In genomic region chr15:35546581-35547381, GRCh38 we compare ENCODE assay signal across 8 cellular contexts. TPM values are rescaled to one million over a fixed set of nuclear protein-coding genes. Genes with fewer than 3 reads are reported as not detected.
DNase-seq lines count a peak whose midpoint lies in the region; ATAC-seq and TF ChIP-seq lines count a peak whose summit lies in the region.

No MANE protein-coding gene starts in this region.

- peaks cover 0 to 1% (median 0%) of the 10 kb centered on the region in 8 donors for H3K9me3 Mint-ChIP-seq in CD4-positive, alpha-beta memory T cell
- H3K9me3 Mint-ChIP-seq in T-cell (no peaks in the 10 kb centered on the region), glutamatergic neuron (ENCODE audit: unreplicated experiment) (peaks cover 10% of the 10 kb centered on the region)

- peaks cover 0 to 9% of the 10 kb centered on the region in 2 donors for H3K36me3 Mint-ChIP-seq in CD4-positive, alpha-beta memory T cell
- H3K36me3 Mint-ChIP-seq in T-cell (peaks cover 4% of the 10 kb centered on the region), glutamatergic neuron (ENCODE audit: unreplicated experiment) (no peaks in the 10 kb centered on the region)

- no peaks in the 10 kb centered on the region for H3K9me3 ChIP-seq in CD4-positive, alpha-beta memory T cell (ENCODE audit: control insufficient read depth in 1 of 2, low read length in 2 of 2)
- H3K9me3 ChIP-seq in HEK293 (ENCODE audit: control insufficient read depth, insufficient read depth, low read depth, low read length), result no peaks in the 10 kb centered on the region

- peak overlapping the region; percentile 51 to 61 for H3K4me3 ChIP-seq in CD4-positive, alpha-beta memory T cell (ENCODE audit: low read length in 2 of 2)
- H3K4me3 ChIP-seq in HEK293 (ENCODE audit: low read depth, low read length), result peak overlapping the region; percentile 63
- H3K4me3 ChIP-seq in retinal pigment epithelial cell (ENCODE audit: low read length), result peak overlapping the region; percentile 71

- TF ChIP-seq CTCF in HEK293 (tag by site-specific recombination; IDR thresholded peaks at IDR 0.05) (no peak), glutamatergic neuron (IDR thresholded peaks at IDR 0.05; ENCODE audit: partially characterized antibody, unreplicated experiment) (no peak), retinal pigment epithelial cell (conservative IDR thresholded peaks at IDR 0.05; ENCODE audit: low read depth, low read length) (no peak)

- CTCF ChIA-PET in CD4-positive, alpha-beta memory T cell (lab: Charles Lee; ENCODE audit: partially characterized antibody), result no interaction called here
- CTCF ChIA-PET in HEK293 (lab: Yijun Ruan, JAX), result interaction anchor here (0.6 kb wide), 1 partner anchor 355 kb away, joined by 4 read pairs; no protein-coding TSS in a partner anchor
- CTCF ChIA-PET in T-cell (lab: Charles Lee), result no interaction called here

- DNase-seq in CD4-positive, alpha-beta memory T cell, result no peak
- DNase-seq in T-cell (peak in 1 of 34 experiments; percentile 2), glutamatergic neuron (no peak), retinal pigment epithelial cell (ENCODE audit: low read depth) (no peak), superior temporal gyrus (ENCODE audit: extremely low spot score) (no peak)
- no peak for DNase-seq in stimulated activated CD4-positive, alpha-beta T cell treated with anti-CD3 and anti-CD28 coated beads, Interleukin-4, amount 100 ng/mL, for 4 hours

- H3K27me3 ChIP-seq in CD4-positive, alpha-beta memory T cell (ENCODE audit: insufficient read depth, low read length), result no peaks in the 10 kb centered on the region

- H3K4me1 Mint-ChIP-seq in CD4-positive, alpha-beta memory T cell, result peaks cover 10 to 31% (median 15%) of the 10 kb centered on the region in 4 donors
- H3K4me1 Mint-ChIP-seq in T-cell (peaks cover 25 to 35% (median 25%) of the 10 kb centered on the region in 3 donors), glutamatergic neuron (ENCODE audit: low read depth, unreplicated experiment) (peaks cover 12% of the 10 kb centered on the region)

- H3K36me3 ChIP-seq in CD4-positive, alpha-beta memory T cell (ENCODE audit: insufficient read depth, low read length), result no peaks in the 10 kb centered on the region
- no peaks in the 10 kb centered on the region for H3K36me3 ChIP-seq in HEK293 (ENCODE audit: control insufficient read depth in 2 of 2, insufficient read depth in 1 of 2, low read length in 2 of 2)

- no peaks in the 10 kb centered on the region for H3K27me3 Mint-ChIP-seq in CD4-positive, alpha-beta memory T cell
- H3K27me3 Mint-ChIP-seq in T-cell (no peaks in the 10 kb centered on the region), glutamatergic neuron (ENCODE audit: unreplicated experiment) (no peaks in the 10 kb centered on the region)

- H3K27ac Mint-ChIP-seq in CD4-positive, alpha-beta memory T cell, result peak overlapping the region; percentile 97 to 100 (median 98)
- H3K27ac Mint-ChIP-seq in T-cell (peak overlapping the region; percentile 94 to 99), glutamatergic neuron (ENCODE audit: unreplicated experiment) (peak overlapping the region; percentile 84)

- peak overlapping the region; percentile 87 for H3K27ac ChIP-seq in CD4-positive, alpha-beta memory T cell (ENCODE audit: low read depth, low read length)
- peak overlapping the region; percentile 94; the same call in 1 of the 2 replicates for H3K27ac ChIP-seq in HEK293 (ENCODE audit: extremely low read depth, low read depth, low read length)

- H3K4me3 Mint-ChIP-seq in CD4-positive, alpha-beta memory T cell, result peak overlapping the region; percentile 86 to 100 (median 98)
- H3K4me3 Mint-ChIP-seq in T-cell (peak overlapping the region; percentile 92 to 95 (median 93)), glutamatergic neuron (ENCODE audit: unreplicated experiment) (peak overlapping the region; percentile 85)

- intact Hi-C loops in CD4-positive, alpha-beta memory T cell (cut with micrococcal nuclease), result loop anchor here (1.0 to 5.0 kb wide), 2 partner anchors 1033 to 1444 kb away; partner anchors contain the start of genes CDIN1, EMC7 and PGBD4

- ATAC-seq in T-cell (replicated peaks in 1 of 4) (peak in 1 of 4 experiments; percentile 1), HG02870 (IDR thresholded peaks at IDR 0.05; ENCODE audit: unreplicated experiment) (no peak)

- POLR2A ChIA-PET in CD4-positive, alpha-beta memory T cell (lab: Charles Lee; ENCODE audit: partially characterized antibody), result interaction anchor here (1.2 to 1.8 kb wide), 3 partner anchors 9 to 1033 kb away, joined by 5 to 7 read pairs (median 6); partner anchors contain the start of genes CDIN1 and ZNF770
- POLR2A ChIA-PET in HEK293 (lab: Yijun Ruan, JAX) (interaction anchor here (0.6 kb wide), 1 partner anchor 126 kb away, joined by 3 read pairs; no protein-coding TSS in a partner anchor), T-cell (lab: Charles Lee) (interaction anchor here in 1 of 2 donors (0.5 kb wide), 1 partner anchor 28 kb away, joined by 3 read pairs; no protein-coding TSS in a partner anchor)

- peaks cover 18% of the 10 kb centered on the region for H3K4me1 ChIP-seq in CD4-positive, alpha-beta memory T cell (ENCODE audit: insufficient read depth, low read length)
- H3K4me1 ChIP-seq in HEK293 (ENCODE audit: control insufficient read depth, insufficient read depth, low read length), result no peaks in the 10 kb centered on the region

TF ChIP-seq in HEK293, 187 proteins besides CTCF, POLR2A, EP300 and RAD21:
- TF ChIP-seq ZNF37A (tag by site-specific recombination; IDR thresholded peaks at IDR 0.05), result no peak
- no peak for TF ChIP-seq ZBTB11 (tag by site-specific recombination; conservative IDR thresholded peaks at IDR 0.05; ENCODE audit: low read depth)
- TF ChIP-seq KLF1 (tag by site-specific recombination; IDR thresholded peaks at IDR 0.05), result no peak
- TF ChIP-seq, protein P1, sequence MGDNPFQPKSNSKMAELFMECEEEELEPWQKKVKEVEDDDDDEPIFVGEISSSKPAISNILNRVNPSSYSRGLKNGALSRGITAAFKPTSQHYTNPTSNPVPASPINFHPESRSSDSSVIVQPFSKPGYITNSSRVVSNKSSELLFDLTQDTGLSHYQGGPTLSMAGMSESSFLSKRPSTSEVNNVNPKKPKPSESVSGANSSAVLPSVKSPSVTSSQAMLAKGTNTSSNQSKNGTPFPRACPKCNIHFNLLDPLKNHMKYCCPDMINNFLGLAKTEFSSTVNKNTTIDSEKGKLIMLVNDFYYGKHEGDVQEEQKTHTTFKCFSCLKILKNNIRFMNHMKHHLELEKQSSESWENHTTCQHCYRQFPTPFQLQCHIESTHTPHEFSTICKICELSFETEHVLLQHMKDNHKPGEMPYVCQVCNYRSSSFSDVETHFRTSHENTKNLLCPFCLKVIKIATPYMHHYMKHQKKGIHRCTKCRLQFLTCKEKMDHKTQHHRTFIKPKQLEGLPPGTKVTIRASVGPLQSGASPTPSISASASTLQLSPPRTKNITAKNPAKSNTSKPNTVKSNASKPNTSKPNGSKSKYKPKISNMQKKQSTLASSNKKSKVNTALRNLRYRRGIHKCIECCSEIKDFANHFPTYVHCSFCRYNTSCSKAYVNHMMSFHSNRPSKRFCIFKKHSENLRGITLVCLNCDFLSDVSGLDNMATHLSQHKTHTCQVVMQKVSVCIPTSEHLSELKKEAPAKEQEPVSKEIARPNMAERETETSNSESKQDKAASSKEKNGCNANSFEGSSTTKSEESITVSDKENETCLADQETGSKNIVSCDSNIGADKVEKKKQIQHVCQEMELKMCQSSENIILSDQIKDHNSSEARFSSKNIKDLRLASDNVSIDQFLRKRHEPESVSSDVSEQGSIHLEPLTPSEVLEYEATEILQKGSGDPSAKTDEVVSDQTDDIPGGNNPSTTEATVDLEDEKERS (tag by site-specific recombination; IDR thresholded peaks at IDR 0.05), result no peak

RNA-seq across cellular contexts. Expression of gene DPH6, which starts 0.8 kb away (rescaled TPM):
- 10 to 100 TPM; 11.5 to 14.5 TPM for total RNA-seq in CD4-positive, alpha-beta memory T cell
- 10 to 100 TPM; 22.5 to 28.3 TPM for polyA plus RNA-seq in CD4-positive, alpha-beta memory T cell
- total RNA-seq in T-cell, result 10 to 100 TPM; 11.9 to 18.6 (median 14.6) TPM
- total RNA-seq in glutamatergic neuron (ENCODE audit: unreplicated experiment), result 14.2 TPM
